11 cellular contexts compared by ENCODE assay signal in genomic region chr7:126657599-126658358, GRCh38.
DNase-seq lines count a peak whose midpoint lies in the region; ATAC-seq and TF ChIP-seq lines count a peak whose summit lies in the region.
"Had no signal": no experiment of that assay in that cellular context is flagged by ENCODE, and none has a peak within 500 bp of the region (broad histone marks: within the 10 kb centered on the region; RNA-seq: fewer than 3 reads in every experiment).

No MANE protein-coding gene starts in this region.

- ATAC-seq in GM19023 (IDR thresholded peaks at IDR 0.05; ENCODE audit: unreplicated experiment) (peak; percentile 95), HG02610 (IDR thresholded peaks at IDR 0.05; ENCODE audit: unreplicated experiment) (peak; percentile 73), HG03520 (IDR thresholded peaks at IDR 0.05; ENCODE audit: unreplicated experiment) (peak; percentile 84), memory B cell (ENCODE audit: low read depth) (peak; percentile 89)
- ATAC-seq: heart right ventricle had no signal

- H3K27ac Mint-ChIP-seq in memory B cell: peak overlapping the region; percentile 73
- H3K27ac Mint-ChIP-seq in HFFc6: no peak overlapping the region

- H3K27me3 Mint-ChIP-seq in memory B cell: peaks cover 2% of the 10 kb centered on the region
- no peaks in the 10 kb centered on the region for H3K27me3 Mint-ChIP-seq in HFFc6 (ENCODE audit: insufficient read depth)

- in situ Hi-C loops in G401 (cut with HindIII; ENCODE audit: low sequenced_read_pairs): no loop called here

- no peak for TF ChIP-seq CTCF in HFFc6 (IDR thresholded peaks at IDR 0.05)

- DNase-seq in memory B cell (ENCODE audit: low spot score in 2 of 2): no peak
- no peak for DNase-seq in HFFc6
- no peak for DNase-seq in G401 (ENCODE audit: low spot score)
- DNase-seq in activated naive CD4-positive, alpha-beta T cell treated with Interleukin-2 at 50 U/mL for 16 hours: no peak
- no peak for DNase-seq in NCI-H82 treated with DMSO at 0.1 percent for 48 hours (lab: John Stamatoyannopoulos, UW; ENCODE audit: unreplicated experiment)
- DNase-seq: activated CD8-positive, alpha-beta memory T cell treated with anti-CD3 and anti-CD28 coated beads, Interleukin-2, amount 50 U/mL, for 48 hours; heart right ventricle; stimulated activated CD4-positive, alpha-beta T cell treated with anti-CD3 and anti-CD28 coated beads, Interleukin-4, amount 100 ng/mL, for 24 hours had no signal

- H3K36me3 Mint-ChIP-seq in memory B cell: no peaks in the 10 kb centered on the region
- H3K36me3 Mint-ChIP-seq in HFFc6 (ENCODE audit: low read depth): no peaks in the 10 kb centered on the region

- H3K9me3 Mint-ChIP-seq in memory B cell: peaks cover 1% of the 10 kb centered on the region
- H3K9me3 Mint-ChIP-seq in HFFc6: peaks cover 21% of the 10 kb centered on the region

- H3K4me3 Mint-ChIP-seq in memory B cell (no peak overlapping the region), HFFc6 (no peak overlapping the region)

- H3K4me1 Mint-ChIP-seq in memory B cell (peaks cover 8% of the 10 kb centered on the region), HFFc6 (ENCODE audit: low read depth) (no peaks in the 10 kb centered on the region)
